Comparison of ENCODE assay signal across 8 cellular contexts in genomic region chr3:159766563-159767185, GRCh38.
A peak's percentile ranks its signal among the peaks of the same experiment; 100 is the strongest.
DNase-seq lines count a peak whose midpoint lies in the region; ATAC-seq and TF ChIP-seq lines count a peak whose summit lies in the region.

No MANE protein-coding gene starts in this region.

- H3K4me1 ChIP-seq in breast epithelium (no peaks in the 10 kb centered on the region), muscle layer of colon (ENCODE audit: insufficient read depth, low read length) (peaks cover 50% of the 10 kb centered on the region)
- no peaks in the 10 kb centered on the region for H3K4me1 ChIP-seq in CD8-positive, alpha-beta memory T cell (ENCODE audit: insufficient read depth, low read length)

- no peaks in the 10 kb centered on the region for H3K9me3 ChIP-seq in breast epithelium
- no peaks in the 10 kb centered on the region for H3K9me3 ChIP-seq in muscle layer of colon (ENCODE audit: low read length)
- H3K9me3 ChIP-seq in CD8-positive, alpha-beta memory T cell (ENCODE audit: low read length) = no peaks in the 10 kb centered on the region

- peak overlapping the region; percentile 88 for H3K9ac ChIP-seq in muscle layer of colon (ENCODE audit: low read length)

- peak; percentile 80 for TF ChIP-seq CTCF in Calu3 (IDR thresholded peaks at IDR 0.05; ENCODE audit: unreplicated experiment)
- TF ChIP-seq CTCF in LNCAP (IDR thresholded peaks at IDR 0.05) = peak; percentile 37; the same call in 1 of the 2 replicates
- peak in 2 of 3 donors; percentile 34 to 43 for TF ChIP-seq CTCF in breast epithelium (IDR thresholded peaks at IDR 0.05)

- H3K4me3 ChIP-seq in breast epithelium = peak overlapping the region in 2 of 3 donors; percentile 74 to 77
- H3K4me3 ChIP-seq in muscle layer of colon (ENCODE audit: low read depth in 1 of 2, low read length in 2 of 2) = peak overlapping the region; percentile 72 to 96
- H3K4me3 ChIP-seq in CD8-positive, alpha-beta memory T cell (ENCODE audit: low read length) = no peak overlapping the region

- peak overlapping the region; percentile 92 for H3K4me3 Mint-ChIP-seq in Calu3 (ENCODE audit: low read depth, unreplicated experiment)
- H3K4me3 Mint-ChIP-seq in CD8-positive, alpha-beta memory T cell = no peak overlapping the region
- no peak overlapping the region for H3K4me3 Mint-ChIP-seq in naive thymus-derived CD8-positive, alpha-beta T cell

- intact Hi-C loops in Calu3 (cut with micrococcal nuclease; ENCODE audit: unreplicated experiment) = loop anchor here (1.0 kb wide), 1 partner anchor 39 kb away; no protein-coding TSS in a partner anchor
- intact Hi-C loops in breast epithelium (cut with DNase I; ENCODE audit: low total_unique reads) = no loop called here

- no peaks in the 10 kb centered on the region for H3K9me3 Mint-ChIP-seq in Calu3 (ENCODE audit: low read depth, unreplicated experiment)
- H3K9me3 Mint-ChIP-seq in CD8-positive, alpha-beta memory T cell = peaks cover 0 to 4% (median 0%) of the 10 kb centered on the region in 5 donors
- peaks cover 0 to 3% (median 0%) of the 10 kb centered on the region in 9 donors for H3K9me3 Mint-ChIP-seq in naive thymus-derived CD8-positive, alpha-beta T cell

- DNase-seq in Calu3 (peak; percentile 66), breast epithelium (ENCODE audit: low spot score in 2 of 2) (no peak)
- no peak for DNase-seq in CD8-positive, alpha-beta memory T cell
- no peak for DNase-seq in naive thymus-derived CD8-positive, alpha-beta T cell
- no peak for DNase-seq in activated CD8-positive, alpha-beta memory T cell treated with anti-CD3 and anti-CD28 coated beads, Interleukin-2, amount 50 U/mL, for 48 hours

- no peaks in the 10 kb centered on the region for H3K36me3 ChIP-seq in breast epithelium
- H3K36me3 ChIP-seq in muscle layer of colon (ENCODE audit: insufficient read depth, low read length) = peaks cover 9% of the 10 kb centered on the region
- H3K36me3 ChIP-seq in CD8-positive, alpha-beta memory T cell (ENCODE audit: insufficient read depth, low read length) = no peaks in the 10 kb centered on the region

- POLR2A ChIA-PET in CD8-positive, alpha-beta memory T cell (lab: Charles Lee) = no interaction called here
- POLR2A ChIA-PET in naive thymus-derived CD8-positive, alpha-beta T cell (lab: Charles Lee) = no interaction called here

- no peaks in the 10 kb centered on the region for H3K27me3 ChIP-seq in breast epithelium
- H3K27me3 ChIP-seq in muscle layer of colon (ENCODE audit: control insufficient read depth in 1 of 2, insufficient read depth in 2 of 2, low read length in 2 of 2) = no peaks in the 10 kb centered on the region
- H3K27me3 ChIP-seq in CD8-positive, alpha-beta memory T cell (ENCODE audit: insufficient read depth, low read length, poor library complexity, severe bottlenecking) = peaks cover 13% of the 10 kb centered on the region

- BruUV-seq in Calu3 (replicated peaks; lab: Mats Ljungman, UMichigan) = no TSS peak

- no peak for TF ChIP-seq POLR2A in breast epithelium (IDR thresholded peaks at IDR 0.05)

- CTCF ChIA-PET in Calu3 (lab: Charles Lee) = interaction anchor here (0.7 to 4.0 kb wide), 6 partner anchors 9 to 39 kb away, joined by 3 to 20 read pairs (median 10); no protein-coding TSS in a partner anchor
- CTCF ChIA-PET in CD8-positive, alpha-beta memory T cell (lab: Charles Lee) = no interaction called here

- H3K4me1 Mint-ChIP-seq in Calu3 (ENCODE audit: low read depth, unreplicated experiment) = peaks cover 53% of the 10 kb centered on the region
- peaks cover 12 to 16% (median 14%) of the 10 kb centered on the region in 3 donors for H3K4me1 Mint-ChIP-seq in CD8-positive, alpha-beta memory T cell
- H3K4me1 Mint-ChIP-seq in naive thymus-derived CD8-positive, alpha-beta T cell = peaks cover 2 to 24% (median 17%) of the 10 kb centered on the region in 4 donors

- H3K27ac ChIP-seq in breast epithelium (peak overlapping the region; percentile 93 to 94), muscle layer of colon (ENCODE audit: low read depth, low read length) (peak overlapping the region; percentile 97)
- H3K27ac ChIP-seq in CD8-positive, alpha-beta memory T cell (ENCODE audit: low read depth, low read length) = no peak overlapping the region

- peaks cover 52% of the 10 kb centered on the region for H3K36me3 Mint-ChIP-seq in Calu3 (ENCODE audit: insufficient read depth, unreplicated experiment)
- H3K36me3 Mint-ChIP-seq in CD8-positive, alpha-beta memory T cell = peaks cover 0 to 6% (median 0%) of the 10 kb centered on the region in 3 donors
- peaks cover 0 to 1% (median 0%) of the 10 kb centered on the region in 3 donors for H3K36me3 Mint-ChIP-seq in naive thymus-derived CD8-positive, alpha-beta T cell

- H3K27me3 Mint-ChIP-seq in Calu3 (ENCODE audit: unreplicated experiment) = no peaks in the 10 kb centered on the region
- peaks cover 33 to 55% of the 10 kb centered on the region in 2 donors for H3K27me3 Mint-ChIP-seq in CD8-positive, alpha-beta memory T cell
- peaks cover 31 to 71% (median 41%) of the 10 kb centered on the region in 5 donors for H3K27me3 Mint-ChIP-seq in naive thymus-derived CD8-positive, alpha-beta T cell

- H3K27ac Mint-ChIP-seq in Calu3 (ENCODE audit: unreplicated experiment) = peak overlapping the region; percentile 29
- no peak overlapping the region for H3K27ac Mint-ChIP-seq in CD8-positive, alpha-beta memory T cell
- H3K27ac Mint-ChIP-seq in naive thymus-derived CD8-positive, alpha-beta T cell = no peak overlapping the region

- no peak for ATAC-seq in naive thymus-derived CD8-positive, alpha-beta T cell
- no peak for ATAC-seq in HG03354 (IDR thresholded peaks at IDR 0.05; ENCODE audit: poor library complexity, severe bottlenecking, unreplicated experiment)
